In genomic region chr20:58712823-58713731, GRCh38 we compare ENCODE assay signal across 16 cellular contexts. TPM values are rescaled to one million over a fixed set of nuclear protein-coding genes. Genes with fewer than 3 reads are reported as not detected.
DNase-seq lines count a peak whose midpoint lies in the region; ATAC-seq and TF ChIP-seq lines count a peak whose summit lies in the region.
"Had no signal": no experiment of that assay in that cellular context is flagged by ENCODE, and none has a peak within 500 bp of the region (broad histone marks: within the 10 kb centered on the region; RNA-seq: fewer than 3 reads in every experiment).

No MANE protein-coding gene starts in this region.

- TF ChIP-seq CTCF in natural killer cell (IDR thresholded peaks at IDR 0.05) (no peak), type B pancreatic cell (conservative IDR thresholded peaks at IDR 0.05) (no peak), nephron progenitor cell (IDR thresholded peaks at IDR 0.05) (no peak)

- no peaks in the 10 kb centered on the region for H3K36me3 Mint-ChIP-seq in natural killer cell
- H3K36me3 Mint-ChIP-seq in natural killer cell treated with Interleukin-12 subunit alpha and Interleukin-12 subunit beta and Interleukin-15 and Interleukin-18, amount 100 ng/mL, for 72 hours = no peaks in the 10 kb centered on the region
- no peaks in the 10 kb centered on the region for H3K36me3 Mint-ChIP-seq in type B pancreatic cell
- peaks cover 11% of the 10 kb centered on the region for H3K36me3 Mint-ChIP-seq in nephron progenitor cell (ENCODE audit: low read depth)
- peaks cover 0 to 5% (median 0%) of the 10 kb centered on the region in 3 donors for H3K36me3 Mint-ChIP-seq in immature natural killer cell

- intact Hi-C loops in natural killer cell (cut with micrococcal nuclease) = no loop called here

- H3K4me1 Mint-ChIP-seq in natural killer cell (no peaks in the 10 kb centered on the region), type B pancreatic cell (ENCODE audit: unreplicated experiment) (no peaks in the 10 kb centered on the region), nephron progenitor cell (peaks cover 57% of the 10 kb centered on the region), immature natural killer cell (no peaks in the 10 kb centered on the region)
- peaks cover 0 to 2% of the 10 kb centered on the region in 2 donors for H3K4me1 Mint-ChIP-seq in natural killer cell treated with Interleukin-12 subunit alpha and Interleukin-12 subunit beta and Interleukin-15 and Interleukin-18, amount 100 ng/mL, for 72 hours (ENCODE audit: low read depth in 2 of 2)

- ATAC-seq in natural killer cell (no peak), GM19351 (IDR thresholded peaks at IDR 0.05; ENCODE audit: unreplicated experiment) (no peak)
- ATAC-seq in natural killer cell treated with Interleukin-12 subunit alpha and Interleukin-12 subunit beta and Interleukin-15 and Interleukin-18, amount 100 ng/mL, for 72 hours = no peak
- ATAC-seq: body of pancreas had no signal

- H3K4me3 Mint-ChIP-seq in natural killer cell (no peak overlapping the region), type B pancreatic cell (no peak overlapping the region), nephron progenitor cell (no peak overlapping the region), immature natural killer cell (no peak overlapping the region)
- H3K4me3 Mint-ChIP-seq in natural killer cell treated with Interleukin-12 subunit alpha and Interleukin-12 subunit beta and Interleukin-15 and Interleukin-18, amount 100 ng/mL, for 72 hours = no peak overlapping the region
- H3K4me3 Mint-ChIP-seq: activated T-helper 1 cell treated with anti-CD3 and anti-CD28 coated beads, Interleukin-12 subunit alpha, Interleukin-12 subunit beta, Interleukin-2, Interleukin-4 antibody, amounts not matched to agents 30 ng/mL and 10 ng/mL and 1 ng/mL, durations not matched to agents 14 hours and 24 hours and 36 hours had no signal

- no peak overlapping the region for H3K27ac Mint-ChIP-seq in natural killer cell
- no peak overlapping the region for H3K27ac Mint-ChIP-seq in natural killer cell treated with Interleukin-12 subunit alpha and Interleukin-12 subunit beta and Interleukin-15 and Interleukin-18, amount 100 ng/mL, for 72 hours
- no peak overlapping the region for H3K27ac Mint-ChIP-seq in type B pancreatic cell
- no peak overlapping the region for H3K27ac Mint-ChIP-seq in nephron progenitor cell
- no peak overlapping the region for H3K27ac Mint-ChIP-seq in immature natural killer cell
- H3K27ac Mint-ChIP-seq: activated T-helper 1 cell treated with anti-CD3 and anti-CD28 coated beads, Interleukin-12 subunit alpha, Interleukin-12 subunit beta, Interleukin-2, Interleukin-4 antibody, amounts not matched to agents 30 ng/mL and 10 ng/mL and 1 ng/mL, durations not matched to agents 14 hours and 24 hours and 36 hours had no signal

- H3K9me3 Mint-ChIP-seq in natural killer cell (no peaks in the 10 kb centered on the region), type B pancreatic cell (no peaks in the 10 kb centered on the region), nephron progenitor cell (no peaks in the 10 kb centered on the region), immature natural killer cell (no peaks in the 10 kb centered on the region)
- H3K9me3 Mint-ChIP-seq in natural killer cell treated with Interleukin-12 subunit alpha and Interleukin-12 subunit beta and Interleukin-15 and Interleukin-18, amount 100 ng/mL, for 72 hours = no peaks in the 10 kb centered on the region
- H3K9me3 Mint-ChIP-seq: activated T-helper 1 cell treated with anti-CD3 and anti-CD28 coated beads, Interleukin-12 subunit alpha, Interleukin-12 subunit beta, Interleukin-2, Interleukin-4 antibody, amounts not matched to agents 30 ng/mL and 10 ng/mL and 1 ng/mL, durations not matched to agents 14 hours and 24 hours and 36 hours had no signal

- peak; percentile 10 for DNase-seq in natural killer cell
- DNase-seq in natural killer cell treated with Interleukin-12 subunit alpha and Interleukin-12 subunit beta and Interleukin-15 and Interleukin-18, amount 100 ng/mL, for 72 hours (ENCODE audit: low spot score) = no peak
- DNase-seq in astrocyte of the hippocampus (ENCODE audit: low read depth, low spot score) = peak; percentile 0
- peak; percentile 84 for DNase-seq in mesenteric fat pad (ENCODE audit: low spot score)
- DNase-seq in type B pancreatic cell (ENCODE audit: extremely low spot score, unreplicated experiment) = peak; percentile 65
- no peak for DNase-seq in nephron progenitor cell
- DNase-seq in immature natural killer cell = no peak
- DNase-seq: C1 segment of cervical spinal cord; effector CD4-positive, alpha-beta T cell; KG1; mesenchymal stem cell; NCI-H1436 treated with DMSO at 0.1 percent for 48 hours; occipital lobe had no signal

- no peaks in the 10 kb centered on the region for H3K27me3 Mint-ChIP-seq in natural killer cell (ENCODE audit: low read depth in 2 of 2)
- no peaks in the 10 kb centered on the region for H3K27me3 Mint-ChIP-seq in natural killer cell treated with Interleukin-12 subunit alpha and Interleukin-12 subunit beta and Interleukin-15 and Interleukin-18, amount 100 ng/mL, for 72 hours
- H3K27me3 Mint-ChIP-seq in type B pancreatic cell = no peaks in the 10 kb centered on the region
- peaks cover 15% of the 10 kb centered on the region for H3K27me3 Mint-ChIP-seq in nephron progenitor cell (ENCODE audit: low read depth, poor library complexity)
- H3K27me3 Mint-ChIP-seq in immature natural killer cell (ENCODE audit: low read depth in 3 of 3) = peaks cover 0 to 4% (median 2%) of the 10 kb centered on the region in 3 donors

RNA-seq across cellular contexts. Expression of gene NPEPL1, which starts 20.5 kb away (rescaled TPM):
- total RNA-seq in natural killer cell (10 to 100 TPM; 66.0 to 83.7 (median 68.4) TPM), mesenteric fat pad (42.3 TPM), type B pancreatic cell (ENCODE audit: low replicate concordance) (21.1 and 25.0 TPM in 2 replicates)
- total RNA-seq in natural killer cell treated with Interleukin-12 subunit alpha and Interleukin-12 subunit beta and Interleukin-15 and Interleukin-18, amount 100 ng/mL, for 72 hours = 10 to 100 TPM; 23.6 to 30.4 TPM
- 10 to 100 TPM; 10.1 to 20.1 (median 11.6) TPM for polyA plus RNA-seq in immature natural killer cell

Comparison
In these comparisons a context has a peak if more than half of its experiments do, and no peak if none do; other contexts are left out.
1. DNase-seq: peak in natural killer cell (single experiment), astrocyte of the hippocampus (single experiment), mesenteric fat pad (single experiment) and type B pancreatic cell (single experiment); none in natural killer cell treated with Interleukin-12 subunit alpha and Interleukin-12 subunit beta and Interleukin-15 and Interleukin-18, amount 100 ng/mL, for 72 hours (single experiment), nephron progenitor cell (single experiment) and immature natural killer cell (0 of 3).